ENCODE assay signal across 13 cellular contexts in the genomic region with DNA sequence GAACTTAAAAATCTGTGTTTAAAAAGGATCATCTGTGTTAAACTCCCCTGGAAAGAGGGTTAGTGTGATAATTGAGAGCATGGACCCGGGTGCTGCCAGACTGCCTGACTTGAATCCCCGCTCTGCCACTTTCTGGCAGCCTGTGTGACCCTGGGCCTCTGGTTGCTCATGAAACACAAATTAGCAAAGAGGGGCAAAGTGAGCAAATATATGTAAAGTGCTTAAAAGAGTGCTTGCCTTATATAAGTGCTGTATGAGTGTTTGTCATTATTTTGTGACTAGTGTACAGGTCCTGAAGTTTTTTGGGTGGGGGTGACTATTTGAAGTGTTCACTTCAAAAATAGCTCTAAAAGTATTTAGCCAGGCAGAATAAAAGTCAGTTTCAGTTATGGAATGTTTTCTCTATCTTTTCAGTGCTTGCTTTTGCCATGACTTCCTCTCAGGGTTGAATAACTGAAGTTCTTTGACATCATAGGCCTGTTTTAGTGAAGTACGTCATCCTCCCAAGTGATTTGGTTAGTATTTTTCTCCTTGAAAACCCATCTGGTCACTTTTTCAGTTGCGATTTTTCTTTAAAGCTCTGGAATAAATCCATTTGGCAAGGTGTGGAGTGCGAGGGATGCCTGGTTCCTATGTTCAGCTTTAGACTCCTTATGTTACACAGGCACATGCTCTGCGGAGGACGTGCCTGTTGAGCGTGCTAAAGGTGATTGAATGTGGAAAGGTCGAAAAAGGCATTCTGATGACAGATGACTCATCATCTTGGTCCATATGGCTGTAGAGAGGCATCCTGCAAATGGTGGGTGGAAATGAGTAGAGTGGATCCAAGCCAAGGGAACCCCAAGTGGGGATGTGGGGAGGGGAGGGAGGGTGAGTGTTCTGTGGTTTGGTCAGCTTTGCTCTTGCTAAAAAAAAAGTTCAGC. TPM values are rescaled to one million over a fixed set of nuclear protein-coding genes. Genes with fewer than 3 reads are reported as not detected.
DNase-seq lines count a peak whose midpoint lies in the region; ATAC-seq lines count a peak whose summit lies in the region.
"Had no signal": no experiment of that assay in that cellular context is flagged by ENCODE, and none has a peak within 500 bp of the region (broad histone marks: within the 10 kb centered on the region; RNA-seq: fewer than 3 reads in every experiment).

No MANE protein-coding gene starts in this region.

- H3K4me3 Mint-ChIP-seq in immature natural killer cell = no peak overlapping the region

- H3K9me3 Mint-ChIP-seq in immature natural killer cell = no peaks in the 10 kb centered on the region

- H3K4me1 ChIP-seq in BLaER1 treated with 17β-estradiol and CSF1 and Interleukin-3, amounts not matched to agents 10 nM and 100 nM = peaks cover 0 to 22% (median 12%) of the 10 kb centered on the region in 10 experiments; a peak in 15 of 20 replicates

- peaks cover 21 to 83% (median 41%) of the 10 kb centered on the region in 11 experiments; a peak in 21 of 22 replicates for H3K36me3 ChIP-seq in BLaER1 treated with 17β-estradiol and CSF1 and Interleukin-3, amounts not matched to agents 10 nM and 100 nM

- peak overlapping the region in 2 of 11 experiments; percentile 7 to 14; a peak in 2 of 22 replicates for H3K27ac ChIP-seq in BLaER1 treated with 17β-estradiol and CSF1 and Interleukin-3, amounts not matched to agents 10 nM and 100 nM
- H3K27ac ChIP-seq: VCaP had no signal

- H4K20me1 ChIP-seq in BLaER1 treated with 17β-estradiol and CSF1 and Interleukin-3, amounts not matched to agents 10 nM and 100 nM = peaks cover 0 to 37% (median 0%) of the 10 kb centered on the region in 11 experiments; a peak in 3 of 22 replicates

- no peak overlapping the region for H3K4me3 ChIP-seq in BLaER1 treated with 17β-estradiol and CSF1 and Interleukin-3, amounts not matched to agents 10 nM and 100 nM

- DNase-seq in HT1080 (ENCODE audit: low read depth) (peak; percentile 55), cerebellar cortex (ENCODE audit: low spot score) (peak; percentile 60), middle frontal gyrus (ENCODE audit: extremely low spot score, low spot score) (peak; percentile 31), immature natural killer cell (no peak), NOMO-1 (lab: John Stamatoyannopoulos, UW; ENCODE audit: unreplicated experiment in 2 of 2) (no peak), OCI-M2 (lab: John Stamatoyannopoulos, UW; ENCODE audit: unreplicated experiment) (no peak)
- DNase-seq: hypothalamus; NCI-H1436; small intestine; stimulated activated CD8-positive, alpha-beta memory T cell treated with anti-CD3 and anti-CD28 coated beads, Interleukin-4, amount 100 ng/mL, for 48 hours had no signal

- H3K4me2 ChIP-seq in BLaER1 treated with 17β-estradiol and CSF1 and Interleukin-3, amounts not matched to agents 10 nM and 100 nM = peak overlapping the region in 9 of 11 experiments; percentile 3 to 35 (median 14); a peak in 13 of 22 replicates

- peaks cover 0 to 11% (median 4%) of the 10 kb centered on the region in 11 experiments; a peak in 8 of 22 replicates for H3K9me3 ChIP-seq in BLaER1 treated with 17β-estradiol and CSF1 and Interleukin-3, amounts not matched to agents 10 nM and 100 nM (replicated peaks in 1 of 11)

- H3K36me3 Mint-ChIP-seq in immature natural killer cell = no peaks in the 10 kb centered on the region

- H3K27me3 Mint-ChIP-seq in immature natural killer cell (ENCODE audit: low read depth in 3 of 3) = peaks cover 5 to 6% (median 5%) of the 10 kb centered on the region in 3 donors

- no peaks in the 10 kb centered on the region for H3K27me3 ChIP-seq in BLaER1 treated with 17β-estradiol and CSF1 and Interleukin-3, amounts not matched to agents 10 nM and 100 nM

- no peaks in the 10 kb centered on the region for H3K4me1 Mint-ChIP-seq in immature natural killer cell

- ATAC-seq in HG03108 (IDR thresholded peaks at IDR 0.05; ENCODE audit: unreplicated experiment) = no peak

- no peak overlapping the region for H3K9ac ChIP-seq in BLaER1 treated with 17β-estradiol and CSF1 and Interleukin-3, amounts not matched to agents 10 nM and 100 nM

- H3K27ac Mint-ChIP-seq in immature natural killer cell = no peak overlapping the region

RNA-seq across cellular contexts. Expression of gene AK4, which starts 47.8 kb away (rescaled TPM):
- total RNA-seq in HT1080 (2014; rRNA removed; shearing (Covaris generic)) = 28.3 and 39.2 TPM in 2 replicates
- polyA plus RNA-seq in HT1080 (2015; cell fraction: cytosol; rRNA removed) = 58.4 and 58.9 TPM in 2 replicates
- polyA plus RNA-seq in HT1080 (2015; cell fraction: nucleus; rRNA removed) = 28.2 and 30.2 TPM in 2 replicates
- polyA plus RNA-seq in immature natural killer cell = under 1 TPM in 1 of 3 donors, not detected in 2; 0.41 TPM

Comparison
In these comparisons a context has a peak if more than half of its experiments do, and no peak if none do; other contexts are left out.
1. DNase-seq: peak in HT1080 (single experiment), cerebellar cortex (single experiment) and middle frontal gyrus (single experiment); none in immature natural killer cell (0 of 3), NOMO-1 (0 of 2) and OCI-M2 (single experiment).